34 cellular contexts compared by ENCODE assay signal in the genomic region with DNA sequence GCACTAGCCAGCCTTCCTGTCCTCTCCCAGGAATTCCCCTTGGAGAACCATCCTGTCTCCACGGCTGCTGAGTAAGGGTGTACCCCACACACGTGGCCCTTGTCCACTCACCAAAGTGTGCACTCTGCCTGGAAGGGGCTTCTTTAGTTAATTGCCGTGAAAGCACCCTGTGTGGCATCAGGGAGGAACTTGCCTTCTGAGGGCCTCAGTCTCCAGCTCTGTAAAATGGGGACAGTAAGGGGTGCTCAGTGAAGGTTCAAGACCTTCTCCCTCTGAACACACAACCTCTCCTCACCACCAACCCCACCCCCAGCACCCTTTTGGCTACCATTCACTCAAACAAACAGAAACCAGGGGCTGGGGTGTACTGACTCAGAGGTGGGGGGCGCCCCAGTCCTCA. TPM values are rescaled to one million over a fixed set of nuclear protein-coding genes. Genes with fewer than 3 reads are reported as not detected.
"Had no signal": no experiment of that assay in that cellular context is flagged by ENCODE, and none has a peak within 500 bp of the region (broad histone marks: within the 10 kb centered on the region; RNA-seq: fewer than 3 reads in every experiment).

No MANE protein-coding gene starts in this region.

- H3K9ac ChIP-seq: neural progenitor cell had no signal

- H3K4me3 ChIP-seq: left lung, lower lobe of right lung, neural progenitor cell, ovary, right atrium auricular region, skin epidermis, suprapubic skin, thoracic aorta, tibial artery, upper lobe of right lung had no signal

- H3K4me2 ChIP-seq: neural progenitor cell had no signal

- ATAC-seq: left colon; lower lobe of right lung; sciatic nerve; stimulated activated naive B cell treated with anti-CD40 and anti-IgM and Interleukin-4, amounts not matched to agents 10 μg/mL and 1 μg/mL and 100 μg/mL, for 72 hours; stimulated activated naive CD8-positive, alpha-beta T cell treated with anti-CD3 and anti-CD28 coated beads, Interleukin-15, Interleukin-2, amounts not matched to agents 100 U/mL and 50 U/mL, for 24 hours had no signal

- H3K27ac ChIP-seq: left lung, lower lobe of right lung, neural progenitor cell, ovary, right atrium auricular region, skin epidermis, suprapubic skin, thoracic aorta, tibial artery, upper lobe of right lung had no signal

- H3K4me1 Mint-ChIP-seq: immature natural killer cell, mesothelial cell of epicardium, naive B cell, natural killer cell had no signal

- H3K9me3 Mint-ChIP-seq: natural killer cell had no signal

- FAIRE-seq: islet of Langerhans, kidney, urothelium cell line had no signal

- H3K27ac Mint-ChIP-seq: immature natural killer cell; mesothelial cell of epicardium; naive B cell; natural killer cell; nephron progenitor cell; neural progenitor cell; stimulated activated naive B cell treated with anti-CD40 and anti-IgM and Interleukin-4, amounts not matched to agents 10 μg/mL and 1 μg/mL and 100 μg/mL, for 72 hours had no signal

- H3K36me3 ChIP-seq: left lung, lower lobe of right lung, neural progenitor cell, ovary, right atrium auricular region, suprapubic skin, thoracic aorta, tibial artery, upper lobe of right lung had no signal

- H3K4me3 Mint-ChIP-seq: immature natural killer cell; mesothelial cell of epicardium; naive B cell; natural killer cell; nephron progenitor cell; neural progenitor cell; stimulated activated naive B cell treated with anti-CD40 and anti-IgM and Interleukin-4, amounts not matched to agents 10 μg/mL and 1 μg/mL and 100 μg/mL, for 72 hours had no signal

- H3K4me1 ChIP-seq: left lung, lower lobe of right lung, neural progenitor cell, right atrium auricular region, suprapubic skin, tibial artery, upper lobe of right lung had no signal

- H2AFZ ChIP-seq: neural progenitor cell had no signal

- H3K9me3 ChIP-seq: ovary, suprapubic skin, thoracic aorta, upper lobe of right lung had no signal

- H3K36me3 Mint-ChIP-seq: immature natural killer cell, natural killer cell, neural progenitor cell had no signal

- DNase-seq: hypothalamus; immature natural killer cell; kidney; left colon; left lung; lower lobe of right lung; mammary epithelial cell; mesenchymal stem cell; naive B cell; natural killer cell; nephron progenitor cell; ovary; stimulated activated CD4-positive, alpha-beta T cell treated with anti-CD3 and anti-CD28 coated beads, Interleukin-12 subunit alpha, Interleukin-12 subunit beta, amount 100 ng/mL, for 4 hours; stimulated activated CD4-positive, alpha-beta T cell treated with anti-CD3 and anti-CD28 coated beads, Interleukin-2, amount 100 ng/mL, for 24 hours; stimulated activated CD4-positive, alpha-beta T cell treated with anti-CD3 and anti-CD28 coated beads, Interleukin-4, amount 100 ng/mL, for 1 hour; stimulated activated naive B cell treated with anti-CD40 and anti-IgM and Interleukin-4, amounts not matched to agents 10 μg/mL and 1 μg/mL and 100 μg/mL, for 72 hours; stimulated activated naive CD8-positive, alpha-beta T cell treated with anti-CD3 and anti-CD28 coated beads, Interleukin-15, Interleukin-2, amounts not matched to agents 100 U/mL and 50 U/mL, for 24 hours; tibial artery; trophoblast cell; upper lobe of right lung had no signal

- H3K27me3 ChIP-seq: neural progenitor cell, ovary had no signal

RNA-seq across cellular contexts. Expression of a gene that starts 59.1 kb away (rescaled TPM):
- total RNA-seq: left colon, left lung, liver, lower lobe of right lung, mammary epithelial cell, mesothelial cell of epicardium, mononuclear cell, natural killer cell, omental fat pad, pulmonary artery endothelial cell, right atrium auricular region, sciatic nerve, subcutaneous adipose tissue, suprapubic skin, thoracic aorta, upper lobe of right lung had no signal
- polyA plus RNA-seq: immature natural killer cell, liver, mammary epithelial cell had no signal
